32 cellular contexts compared by ENCODE assay signal in genomic region chr12:65813983-65814382, GRCh38. TPM values are rescaled to one million over a fixed set of nuclear protein-coding genes. Genes with fewer than 3 reads are reported as not detected.
"Had no signal": no experiment of that assay in that cellular context is flagged by ENCODE, and none has a peak within 500 bp of the region (broad histone marks: within the 10 kb centered on the region; RNA-seq: fewer than 3 reads in every experiment).

No MANE protein-coding gene starts in this region.

- H3K4me2 ChIP-seq: neural progenitor cell, smooth muscle cell had no signal

- H3K27ac ChIP-seq: left lung, lower lobe of right lung, neural progenitor cell, neutrophil, ovary, right atrium auricular region, right lobe of liver, tibial nerve, uterus had no signal

- H3K4me1 ChIP-seq: left lung, lower lobe of right lung, right atrium auricular region, tibial nerve, uterus had no signal

- H3K4me3 ChIP-seq: left lung, lower lobe of right lung, neural progenitor cell, ovary, right atrium auricular region, right lobe of liver, smooth muscle cell, tibial nerve, uterus had no signal

- DNase-seq: immature natural killer cell; kidney; left colon; lower lobe of right lung; mammary epithelial cell; mesenchymal stem cell; naive B cell; natural killer cell; nephron progenitor cell; occipital lobe; ovary; right lobe of liver; stimulated activated CD4-positive, alpha-beta T cell treated with anti-CD3 and anti-CD28 coated beads, Interleukin-1b, Interleukin-23, amount 100 ng/mL, for 48 hours; stimulated activated CD4-positive, alpha-beta T cell treated with anti-CD3 and anti-CD28 coated beads, Interleukin-2, amount 100 ng/mL, for 48 hours; stimulated activated CD4-positive, alpha-beta T cell treated with anti-CD3 and anti-CD28 coated beads, Interleukin-4, amount 100 ng/mL, for 4 hours; stimulated activated CD8-positive, alpha-beta memory T cell treated with anti-CD3 and anti-CD28 coated beads, Interleukin-4, amount 100 ng/mL, for 48 hours; stimulated activated naive CD4-positive, alpha-beta T cell treated with Interleukin-2 at 50 U/mL for 16 hours; stimulated activated naive CD8-positive, alpha-beta T cell treated with anti-CD3 and anti-CD28 coated beads, Interleukin-15, amount 100 ng/mL, for 72 hours; substantia nigra; uterus had no signal

- H3K4me1 Mint-ChIP-seq: naive B cell; stimulated activated memory B cell treated with anti-CD40 and anti-IgM and Interleukin-4, amounts not matched to agents 10 μg/mL and 1 μg/mL and 100 μg/mL, for 72 hours had no signal

- ATAC-seq: left colon; left lung; lower lobe of right lung; natural killer cell; right lobe of liver; stimulated activated memory B cell treated with anti-CD40 and anti-IgM and Interleukin-4, amounts not matched to agents 10 μg/mL and 1 μg/mL and 100 μg/mL, for 72 hours; stimulated activated naive CD8-positive, alpha-beta T cell treated with anti-CD3 and anti-CD28 coated beads, Interleukin-15, amount 100 ng/mL, for 72 hours had no signal

- H3K4me3 Mint-ChIP-seq: immature natural killer cell; mesothelial cell of epicardium; naive B cell; natural killer cell; nephron progenitor cell; neural progenitor cell; stimulated activated memory B cell treated with anti-CD40 and anti-IgM and Interleukin-4, amounts not matched to agents 10 μg/mL and 1 μg/mL and 100 μg/mL, for 72 hours; stimulated activated naive CD8-positive, alpha-beta T cell treated with anti-CD3 and anti-CD28 coated beads, Interleukin-15, amount 100 ng/mL, for 72 hours; type B pancreatic cell had no signal

- H3K27me3 Mint-ChIP-seq: progenitor cell of endocrine pancreas, type B pancreatic cell had no signal

- H3K36me3 Mint-ChIP-seq: naive B cell; natural killer cell; stimulated activated memory B cell treated with anti-CD40 and anti-IgM and Interleukin-4, amounts not matched to agents 10 μg/mL and 1 μg/mL and 100 μg/mL, for 72 hours had no signal

- H3K9me3 ChIP-seq: lower lobe of right lung, neutrophil, ovary, right atrium auricular region, right lobe of liver, tibial nerve, uterus had no signal

- H3K27ac Mint-ChIP-seq: immature natural killer cell; mesothelial cell of epicardium; naive B cell; natural killer cell; nephron progenitor cell; neural progenitor cell; progenitor cell of endocrine pancreas; stimulated activated memory B cell treated with anti-CD40 and anti-IgM and Interleukin-4, amounts not matched to agents 10 μg/mL and 1 μg/mL and 100 μg/mL, for 72 hours; stimulated activated naive CD8-positive, alpha-beta T cell treated with anti-CD3 and anti-CD28 coated beads, Interleukin-15, amount 100 ng/mL, for 72 hours; type B pancreatic cell had no signal

- H3K9me3 Mint-ChIP-seq: immature natural killer cell; natural killer cell; stimulated activated memory B cell treated with anti-CD40 and anti-IgM and Interleukin-4, amounts not matched to agents 10 μg/mL and 1 μg/mL and 100 μg/mL, for 72 hours; stimulated activated naive CD8-positive, alpha-beta T cell treated with anti-CD3 and anti-CD28 coated beads, Interleukin-15, amount 100 ng/mL, for 72 hours had no signal

- H3K27me3 ChIP-seq: neural progenitor cell, ovary, right atrium auricular region, right lobe of liver, uterus had no signal

- H2AFZ ChIP-seq: neural progenitor cell had no signal

- H3K9ac ChIP-seq: neural progenitor cell had no signal

- H3K36me3 ChIP-seq: left lung, lower lobe of right lung, neural progenitor cell, neutrophil, ovary, right atrium auricular region, right lobe of liver, tibial nerve, uterus had no signal

RNA-seq across cellular contexts. Expression of gene HMGA2, which starts 10.3 kb away (rescaled TPM):
- total RNA-seq: lower lobe of right lung, right atrium auricular region, ureter had no signal
- polyA plus RNA-seq: liver had no signal
